13 cellular contexts compared by ENCODE assay signal in the genomic region with DNA sequence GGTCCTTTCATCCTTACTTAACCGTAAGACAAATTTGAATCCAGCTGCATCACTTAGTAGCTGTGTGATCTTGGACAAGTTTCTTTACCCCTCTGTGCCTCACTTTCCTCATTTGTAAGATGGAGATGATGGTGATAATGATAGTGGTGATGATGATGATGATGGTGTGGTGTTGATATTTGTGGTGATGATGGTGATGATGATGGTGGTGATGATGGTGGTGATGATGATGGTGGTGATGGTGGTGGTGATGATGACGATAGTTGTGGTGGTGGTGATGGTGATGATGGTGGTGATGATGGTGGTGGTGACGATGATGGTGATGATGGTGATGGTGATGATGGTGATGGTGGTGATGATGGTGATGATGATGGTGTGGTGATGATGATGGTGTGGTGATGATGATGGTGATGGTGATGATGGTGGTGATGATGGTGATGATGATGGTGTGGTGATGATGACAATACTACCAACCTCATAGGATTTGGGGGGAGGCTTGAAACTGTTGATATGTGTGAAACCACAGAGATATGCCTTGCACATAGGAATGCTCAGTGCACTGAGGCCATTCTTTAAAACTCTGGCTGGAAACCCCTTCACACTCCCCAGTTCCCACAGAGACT.
DNase-seq lines count a peak whose midpoint lies in the region; ATAC-seq and TF ChIP-seq lines count a peak whose summit lies in the region.
"Had no signal": no experiment of that assay in that cellular context is flagged by ENCODE, and none has a peak within 500 bp of the region (broad histone marks: within the 10 kb centered on the region; RNA-seq: fewer than 3 reads in every experiment).

No MANE protein-coding gene starts in this region.

- CTCF ChIA-PET in HEK293 (lab: Yijun Ruan, JAX), result interaction anchor here (0.6 kb wide), 1 partner anchor 1645 kb away, joined by 3 read pairs; no protein-coding TSS in a partner anchor

- intact Hi-C loops in thyroid gland (cut with DNase I), result no loop called here

- H3K4me3 ChIP-seq in HEK293 (ENCODE audit: low read depth, low read length) (no peak overlapping the region), RWPE2 (ENCODE audit: severe bottlenecking) (no peak overlapping the region), esophagus (ENCODE audit: low read depth in 1 of 2, low read length in 2 of 2) (no peak overlapping the region), thyroid gland (replicated peaks in 1 of 3) (no peak overlapping the region)
- no peak overlapping the region for H3K4me3 ChIP-seq in effector memory CD4-positive, alpha-beta T cell (ENCODE audit: insufficient read depth, low read depth, low read length, poor library complexity, severe bottlenecking)
- H3K4me3 ChIP-seq: BLaER1 treated with 17β-estradiol and CSF1 and Interleukin-3, amounts not matched to agents 10 nM and 100 nM had no signal

- H3K27ac ChIP-seq in HEK293 (ENCODE audit: extremely low read depth, low read depth, low read length), result no peak overlapping the region
- peak overlapping the region; percentile 88 for H3K27ac ChIP-seq in RWPE2 (ENCODE audit: poor library complexity, severe bottlenecking)
- peak overlapping the region; percentile 92 to 94 for H3K27ac ChIP-seq in esophagus (ENCODE audit: low read depth in 2 of 2, low read length in 1 of 2)
- H3K27ac ChIP-seq in thyroid gland, result peak overlapping the region; percentile 79 to 86 (median 83)
- no peak overlapping the region for H3K27ac ChIP-seq in effector memory CD4-positive, alpha-beta T cell (ENCODE audit: insufficient read depth, low read length, poor library complexity, severe bottlenecking)
- H3K27ac ChIP-seq: BLaER1 treated with 17β-estradiol and CSF1 and Interleukin-3, amounts not matched to agents 10 nM and 100 nM had no signal

- H3K4me1 ChIP-seq in HEK293 (ENCODE audit: control insufficient read depth, insufficient read depth, low read length) (peaks cover 2% of the 10 kb centered on the region; the same call in 1 of the 2 replicates), RWPE2 (ENCODE audit: insufficient read depth, poor library complexity, severe bottlenecking) (peaks cover 33% of the 10 kb centered on the region), esophagus (ENCODE audit: control insufficient read depth in 2 of 2, insufficient read depth in 2 of 2, low read length in 1 of 2) (peaks cover 6 to 16% of the 10 kb centered on the region in 2 donors), thyroid gland (peaks cover 17 to 21% of the 10 kb centered on the region in 2 donors)
- H3K4me1 ChIP-seq in effector memory CD4-positive, alpha-beta T cell (ENCODE audit: control insufficient read depth, insufficient read depth, low read length, poor library complexity, severe bottlenecking), result no peaks in the 10 kb centered on the region

- H3K36me3 ChIP-seq in HEK293 (ENCODE audit: control insufficient read depth in 2 of 2, insufficient read depth in 1 of 2, low read length in 2 of 2), result no peaks in the 10 kb centered on the region
- no peaks in the 10 kb centered on the region for H3K36me3 ChIP-seq in RWPE2 (ENCODE audit: low read depth)
- no peaks in the 10 kb centered on the region for H3K36me3 ChIP-seq in esophagus (ENCODE audit: control insufficient read depth in 2 of 2, insufficient read depth in 2 of 2, low read length in 1 of 2)
- H3K36me3 ChIP-seq in thyroid gland, result no peaks in the 10 kb centered on the region
- H3K36me3 ChIP-seq in effector memory CD4-positive, alpha-beta T cell (ENCODE audit: control insufficient read depth, insufficient read depth, low read length), result no peaks in the 10 kb centered on the region
- H3K36me3 ChIP-seq: BLaER1 treated with 17β-estradiol and CSF1 and Interleukin-3, amounts not matched to agents 10 nM and 100 nM had no signal

- POLR2A ChIA-PET in HEK293 (lab: Yijun Ruan, JAX), result no interaction called here

- no peaks in the 10 kb centered on the region for H3K27me3 ChIP-seq in RWPE2 (ENCODE audit: insufficient read depth, poor library complexity, severe bottlenecking)
- no peaks in the 10 kb centered on the region for H3K27me3 ChIP-seq in esophagus (ENCODE audit: control insufficient read depth in 1 of 2, insufficient read depth in 2 of 2, low read length in 2 of 2)
- H3K27me3 ChIP-seq in thyroid gland, result no peaks in the 10 kb centered on the region
- H3K27me3 ChIP-seq in effector memory CD4-positive, alpha-beta T cell (replicated peaks; ENCODE audit: control insufficient read depth, insufficient read depth, low read length, poor library complexity, severe bottlenecking), result no peaks in the 10 kb centered on the region

- H3K9me3 ChIP-seq in HEK293 (ENCODE audit: control insufficient read depth, insufficient read depth, low read depth, low read length) (no peaks in the 10 kb centered on the region), RWPE2 (ENCODE audit: severe bottlenecking) (no peaks in the 10 kb centered on the region), esophagus (ENCODE audit: control insufficient read depth in 2 of 2, insufficient read depth in 1 of 2, low read depth in 1 of 2, low read length in 1 of 2) (no peaks in the 10 kb centered on the region), thyroid gland (no peaks in the 10 kb centered on the region)
- H3K9me3 ChIP-seq in effector memory CD4-positive, alpha-beta T cell (ENCODE audit: control insufficient read depth, low read length), result no peaks in the 10 kb centered on the region
- H3K9me3 ChIP-seq: BLaER1 treated with 17β-estradiol and CSF1 and Interleukin-3, amounts not matched to agents 10 nM and 100 nM had no signal

- DNase-seq in RWPE2 (ENCODE audit: low spot score) (no peak), thyroid gland (no peak), DMS 273 (lab: John Stamatoyannopoulos, UW; ENCODE audit: unreplicated experiment) (no peak), GM20000 (ENCODE audit: low spot score) (no peak)
- no peak for DNase-seq in effector memory CD4-positive, alpha-beta T cell
- DNase-seq: CD8-positive, alpha-beta memory T cell; Kasumi-1; NCI-H1694; Right ventricle myocardium superior had no signal

- TF ChIP-seq POLR2A in thyroid gland (IDR thresholded peaks at IDR 0.05), result no peak

- 64 to 68% methylated on average over 3 of the region's 3 CpGs for WGBS in esophagus, 2 donors
- WGBS in thyroid gland, 2 donors, result 62 to 75% methylated on average over 3 of the region's 3 CpGs

- TF ChIP-seq CTCF in HEK293 (tag by site-specific recombination; IDR thresholded peaks at IDR 0.05) (no peak), RWPE2 (IDR thresholded peaks at IDR 0.05; ENCODE audit: poor library complexity, severe bottlenecking) (no peak), thyroid gland (IDR thresholded peaks at IDR 0.05) (no peak), GM20000 (IDR thresholded peaks at IDR 0.05; ENCODE audit: extremely low read depth, missing control alignments) (no peak)

- ATAC-seq in RWPE2 (ENCODE audit: low read depth), result no peak
- ATAC-seq: SK-N-SH treated with all-trans-retinoic acid at 6 μM for 48 hours had no signal

TF ChIP-seq in HEK293, 187 proteins besides CTCF, POLR2A, EP300 and RAD21:
- TF ChIP-seq, protein P1, sequence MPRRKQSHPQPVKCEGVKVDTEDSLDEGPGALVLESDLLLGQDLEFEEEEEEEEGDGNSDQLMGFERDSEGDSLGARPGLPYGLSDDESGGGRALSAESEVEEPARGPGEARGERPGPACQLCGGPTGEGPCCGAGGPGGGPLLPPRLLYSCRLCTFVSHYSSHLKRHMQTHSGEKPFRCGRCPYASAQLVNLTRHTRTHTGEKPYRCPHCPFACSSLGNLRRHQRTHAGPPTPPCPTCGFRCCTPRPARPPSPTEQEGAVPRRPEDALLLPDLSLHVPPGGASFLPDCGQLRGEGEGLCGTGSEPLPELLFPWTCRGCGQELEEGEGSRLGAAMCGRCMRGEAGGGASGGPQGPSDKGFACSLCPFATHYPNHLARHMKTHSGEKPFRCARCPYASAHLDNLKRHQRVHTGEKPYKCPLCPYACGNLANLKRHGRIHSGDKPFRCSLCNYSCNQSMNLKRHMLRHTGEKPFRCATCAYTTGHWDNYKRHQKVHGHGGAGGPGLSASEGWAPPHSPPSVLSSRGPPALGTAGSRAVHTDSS (tag by site-specific recombination; IDR thresholded peaks at IDR 0.05), result peak; percentile 97
- TF ChIP-seq, protein P2, sequence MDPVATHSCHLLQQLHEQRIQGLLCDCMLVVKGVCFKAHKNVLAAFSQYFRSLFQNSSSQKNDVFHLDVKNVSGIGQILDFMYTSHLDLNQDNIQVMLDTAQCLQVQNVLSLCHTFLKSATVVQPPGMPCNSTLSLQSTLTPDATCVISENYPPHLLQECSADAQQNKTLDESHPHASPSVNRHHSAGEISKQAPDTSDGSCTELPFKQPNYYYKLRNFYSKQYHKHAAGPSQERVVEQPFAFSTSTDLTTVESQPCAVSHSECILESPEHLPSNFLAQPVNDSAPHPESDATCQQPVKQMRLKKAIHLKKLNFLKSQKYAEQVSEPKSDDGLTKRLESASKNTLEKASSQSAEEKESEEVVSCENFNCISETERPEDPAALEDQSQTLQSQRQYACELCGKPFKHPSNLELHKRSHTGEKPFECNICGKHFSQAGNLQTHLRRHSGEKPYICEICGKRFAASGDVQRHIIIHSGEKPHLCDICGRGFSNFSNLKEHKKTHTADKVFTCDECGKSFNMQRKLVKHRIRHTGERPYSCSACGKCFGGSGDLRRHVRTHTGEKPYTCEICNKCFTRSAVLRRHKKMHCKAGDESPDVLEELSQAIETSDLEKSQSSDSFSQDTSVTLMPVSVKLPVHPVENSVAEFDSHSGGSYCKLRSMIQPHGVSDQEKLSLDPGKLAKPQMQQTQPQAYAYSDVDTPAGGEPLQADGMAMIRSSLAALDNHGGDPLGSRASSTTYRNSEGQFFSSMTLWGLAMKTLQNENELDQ (tag by site-specific recombination; IDR thresholded peaks at IDR 0.05; ENCODE audit: low read depth), result no peak
- TF ChIP-seq ZNF266 (tag by site-specific recombination; IDR thresholded peaks at IDR 0.05; ENCODE audit: low read depth), result no peak
- no peak for TF ChIP-seq ZNF19 (tag by site-specific recombination; IDR thresholded peaks at IDR 0.05; ENCODE audit: low read depth)
- TF ChIP-seq, protein P3, sequence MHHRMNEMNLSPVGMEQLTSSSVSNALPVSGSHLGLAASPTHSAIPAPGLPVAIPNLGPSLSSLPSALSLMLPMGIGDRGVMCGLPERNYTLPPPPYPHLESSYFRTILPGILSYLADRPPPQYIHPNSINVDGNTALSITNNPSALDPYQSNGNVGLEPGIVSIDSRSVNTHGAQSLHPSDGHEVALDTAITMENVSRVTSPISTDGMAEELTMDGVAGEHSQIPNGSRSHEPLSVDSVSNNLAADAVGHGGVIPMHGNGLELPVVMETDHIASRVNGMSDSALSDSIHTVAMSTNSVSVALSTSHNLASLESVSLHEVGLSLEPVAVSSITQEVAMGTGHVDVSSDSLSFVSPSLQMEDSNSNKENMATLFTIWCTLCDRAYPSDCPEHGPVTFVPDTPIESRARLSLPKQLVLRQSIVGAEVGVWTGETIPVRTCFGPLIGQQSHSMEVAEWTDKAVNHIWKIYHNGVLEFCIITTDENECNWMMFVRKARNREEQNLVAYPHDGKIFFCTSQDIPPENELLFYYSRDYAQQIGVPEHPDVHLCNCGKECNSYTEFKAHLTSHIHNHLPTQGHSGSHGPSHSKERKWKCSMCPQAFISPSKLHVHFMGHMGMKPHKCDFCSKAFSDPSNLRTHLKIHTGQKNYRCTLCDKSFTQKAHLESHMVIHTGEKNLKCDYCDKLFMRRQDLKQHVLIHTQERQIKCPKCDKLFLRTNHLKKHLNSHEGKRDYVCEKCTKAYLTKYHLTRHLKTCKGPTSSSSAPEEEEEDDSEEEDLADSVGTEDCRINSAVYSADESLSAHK (tag by site-specific recombination; IDR thresholded peaks at IDR 0.05), result peak; percentile 90

Comparison
In these comparisons a context has a peak if more than half of its experiments do, and no peak if none do; other contexts are left out.
1. H3K27ac ChIP-seq: peak in RWPE2 (single experiment), esophagus (2 of 2) and thyroid gland (3 of 3); none in HEK293 (single experiment) and effector memory CD4-positive, alpha-beta T cell (single experiment).